9 cellular contexts compared by ENCODE assay signal in genomic region chr21:33267250-33267649, GRCh38. TPM values are rescaled to one million over a fixed set of nuclear protein-coding genes. Genes with fewer than 3 reads are reported as not detected.
A peak's percentile ranks its signal among the peaks of the same experiment; 100 is the strongest.
DNase-seq lines count a peak whose midpoint lies in the region; ATAC-seq, FAIRE-seq and TF ChIP-seq lines count a peak whose summit lies in the region.
"Had no signal": no experiment of that assay in that cellular context is flagged by ENCODE, and none has a peak within 500 bp of the region (broad histone marks: within the 10 kb centered on the region; RNA-seq: fewer than 3 reads in every experiment).

No MANE protein-coding gene starts in this region.

- peak overlapping the region in 1 of 2 experiments; percentile 78; a peak in 1 of 4 replicates for H4K8ac ChIP-seq in IMR-90 (ENCODE audit: low read depth in 2 of 2, low read length in 2 of 2)

- peak overlapping the region; percentile 36; the same call in 1 of the 2 replicates for H3K4ac ChIP-seq in IMR-90 (ENCODE audit: low read depth, low read length)

- H3K79me1 ChIP-seq in IMR-90 (ENCODE audit: low read depth in 1 of 2, low read length in 2 of 2) = peaks cover 24 to 32% of the 10 kb centered on the region in 2 experiments

- peak overlapping the region; percentile 32; the same call in 1 of the 2 replicates for H3K23ac ChIP-seq in IMR-90 (ENCODE audit: low read depth, low read length)

- no peak overlapping the region for H4K5ac ChIP-seq in IMR-90 (ENCODE audit: low read depth, low read length)

- H3K27ac ChIP-seq in AG04450 (ENCODE audit: low read depth, low read length) (no peak overlapping the region), IMR-90 (ENCODE audit: insufficient read depth, low read length) (no peak overlapping the region), breast epithelium (peak overlapping the region; percentile 88 to 95), muscle layer of duodenum (ENCODE audit: low read length) (peak overlapping the region; percentile 86), pancreas (peak overlapping the region in 2 of 4 donors; percentile 90 to 92)

- H2AFZ ChIP-seq in IMR-90 (replicated peaks; ENCODE audit: low read length, poor library complexity) = peak overlapping the region; percentile 96

- in situ Hi-C loops in IMR-90 (cut with MboI; ENCODE audit: low sequenced_read_pairs) = no loop called here

- ATAC-seq in IMR-90 (ENCODE audit: low read depth) (no peak), pancreas (no peak), HG02678 (IDR thresholded peaks at IDR 0.05; ENCODE audit: unreplicated experiment) (no peak)

- dilution Hi-C loops in IMR-90 (cut with HindIII; ENCODE audit: low sequenced_read_pairs, unreplicated experiment) = no loop called here

- H2BK20ac ChIP-seq in IMR-90 (ENCODE audit: low read depth, low read length) = no peak overlapping the region

- H4K91ac ChIP-seq in IMR-90 (ENCODE audit: insufficient read depth, low read depth, low read length) = 0 out of 2 replicates have a peak overlapping the region, but pooled peaks have one; percentile 45

- POLR2A ChIA-PET in AG04450 (lab: Yijun Ruan, JAX) (no interaction called here), IMR-90 (lab: Charles Lee; ENCODE audit: unreplicated experiment) (no interaction called here)

- peaks cover 14% of the 10 kb centered on the region for H3K9me1 ChIP-seq in IMR-90 (ENCODE audit: insufficient read depth, low read length)

- no peak for DNase-seq in AG04450 (ENCODE audit: low read depth, low spot score)
- no peak for DNase-seq in IMR-90
- no peak for DNase-seq in breast epithelium (ENCODE audit: low spot score in 2 of 2)
- DNase-seq in pancreas = no peak
- DNase-seq in GM12891 (ENCODE audit: insufficient read length, low spot score) = no peak
- no peak for DNase-seq in nucleus accumbens (lab: John Stamatoyannopoulos, UW)
- DNase-seq: NCI-H524 treated with DMSO at 0.1 percent for 48 hours had no signal

- H3K56ac ChIP-seq in IMR-90 (ENCODE audit: extremely low read depth, insufficient read depth, low read length) = no peak overlapping the region

- H2AK9ac ChIP-seq in IMR-90 (replicated peaks; ENCODE audit: low read depth, low read length, poor library complexity) = peak overlapping the region; percentile 6

- H3K18ac ChIP-seq in IMR-90 (ENCODE audit: low read depth, low read length) = no peak overlapping the region

- H3K9ac ChIP-seq in IMR-90 (ENCODE audit: low read depth, low read length) = peak overlapping the region; percentile 69; the same call in 1 of the 2 replicates

- TF ChIP-seq RAD21 in IMR-90 (IDR thresholded peaks at IDR 0.05; ENCODE audit: low read length) = no peak

- H3K36me3 ChIP-seq in IMR-90 (ENCODE audit: control insufficient read depth, insufficient read depth, low read length) (peaks cover 12% of the 10 kb centered on the region), breast epithelium (no peaks in the 10 kb centered on the region), muscle layer of duodenum (ENCODE audit: control insufficient read depth in 1 of 2, insufficient read depth in 2 of 2, low read length in 2 of 2) (peaks cover 19 to 25% of the 10 kb centered on the region in 2 donors), pancreas (no peaks in the 10 kb centered on the region)

- no peak for TF ChIP-seq CTCF in AG04450 (IDR thresholded peaks at IDR 0.05; ENCODE audit: low read depth, low read length)
- no peak for TF ChIP-seq CTCF in IMR-90 (conservative IDR thresholded peaks at IDR 0.05; ENCODE audit: low read depth, low read length)
- TF ChIP-seq CTCF in breast epithelium (IDR thresholded peaks at IDR 0.05) = no peak
- no peak for TF ChIP-seq CTCF in pancreas (IDR thresholded peaks at IDR 0.05)

- no peak overlapping the region for H2BK120ac ChIP-seq in IMR-90 (ENCODE audit: low read depth, low read length)

- no CpG with 5 or more reads among the region's 7 CpGs for WGBS in IMR-90 (ENCODE audit: extremely low coverage in 2 of 2, insufficient read length in 1 of 2), 2 experiments
- 71 to 76% methylated on average over 7 of the region's 7 CpGs for WGBS in pancreas, 2 donors

- intact Hi-C loops in IMR-90 (cut with micrococcal nuclease) (no loop called here), breast epithelium (cut with DNase I; ENCODE audit: low total_unique reads) (no loop called here), pancreas (cut with DNase I) (no loop called here)

- H3K4me1 ChIP-seq in IMR-90 (ENCODE audit: control insufficient read depth, insufficient read depth, low read length) (no peaks in the 10 kb centered on the region; the same call in 1 of the 2 replicates), breast epithelium (no peaks in the 10 kb centered on the region), muscle layer of duodenum (ENCODE audit: control insufficient read depth in 1 of 2, insufficient read depth in 2 of 2, low read length in 2 of 2) (peaks cover 0 to 5% of the 10 kb centered on the region in 2 donors), pancreas (peaks cover 10 to 20% (median 13%) of the 10 kb centered on the region in 3 donors)

- 0 out of 2 replicates have a peak overlapping the region, but pooled peaks have one; percentile 2 for H3K14ac ChIP-seq in IMR-90 (replicated peaks; ENCODE audit: low read depth, low read length)

- peak overlapping the region; percentile 7; the same call in 1 of the 2 replicates for H2AK5ac ChIP-seq in IMR-90 (ENCODE audit: low read depth, low read length)

- H3K27me3 ChIP-seq in AG04450 (ENCODE audit: control insufficient read depth, insufficient read depth, low read length) (no peaks in the 10 kb centered on the region), IMR-90 (ENCODE audit: control insufficient read depth, insufficient read depth, low read length) (no peaks in the 10 kb centered on the region), breast epithelium (no peaks in the 10 kb centered on the region), muscle layer of duodenum (ENCODE audit: low read depth, low read length) (no peaks in the 10 kb centered on the region), pancreas (no peaks in the 10 kb centered on the region)

- peak overlapping the region; percentile 90 for H3K4me2 ChIP-seq in IMR-90 (ENCODE audit: low read depth, low read length)

- 0 out of 3 replicates have a peak overlapping the region, but pooled peaks have one; percentile 4 for H2BK15ac ChIP-seq in IMR-90 (ENCODE audit: low read depth, low read length)

- no peaks in the 10 kb centered on the region for H4K20me1 ChIP-seq in IMR-90 (ENCODE audit: insufficient read depth, low read length)

- CTCF ChIA-PET in AG04450 (lab: Charles Lee) = interaction anchor here (0.6 kb wide), 1 partner anchor 62 kb away, joined by 3 read pairs; no protein-coding TSS in a partner anchor
- CTCF ChIA-PET in IMR-90 (lab: Yijun Ruan, JAX) = no interaction called here

- H2BK5ac ChIP-seq in IMR-90 (ENCODE audit: low read depth, low read length, poor library complexity, severe bottlenecking) = no peak overlapping the region

- TF ChIP-seq POLR2A in IMR-90 (IDR thresholded peaks at IDR 0.05; ENCODE audit: low read depth, low read length) = no peak
- no peak for TF ChIP-seq POLR2A in breast epithelium (IDR thresholded peaks at IDR 0.05)
- no peak for TF ChIP-seq POLR2A in GM12891 (IDR thresholded peaks at IDR 0.05; ENCODE audit: low read depth, low read length)

- no TSS peak for BruUV-seq in IMR-90 (replicated peaks; lab: Mats Ljungman, UMichigan)

- H3K4me3 ChIP-seq in AG04450 (ENCODE audit: low read depth, low read length) (peak overlapping the region; percentile 77), IMR-90 (ENCODE audit: insufficient read depth, low read depth, low read length) (peak overlapping the region; percentile 89), breast epithelium (peak overlapping the region; percentile 74 to 98 (median 85)), muscle layer of duodenum (ENCODE audit: low read depth in 1 of 2, low read length in 2 of 2) (peak overlapping the region; percentile 74 to 84), pancreas (peak overlapping the region in 2 of 4 donors; percentile 70 to 73)

- H3K9me3 ChIP-seq in AG04450 (ENCODE audit: control insufficient read depth, insufficient read depth, low read length) (no peaks in the 10 kb centered on the region), IMR-90 (ENCODE audit: control insufficient read depth, insufficient read depth, low read length) (no peaks in the 10 kb centered on the region), breast epithelium (no peaks in the 10 kb centered on the region), muscle layer of duodenum (ENCODE audit: control insufficient read depth in 1 of 2, low read length in 2 of 2) (no peaks in the 10 kb centered on the region), pancreas (no peaks in the 10 kb centered on the region)

- FAIRE-seq in pancreas (lab: Jason Lieb, UNC) (no peak), GM12891 (lab: Jason Lieb, UNC) (no peak)

TF ChIP-seq in GM12891, 5 proteins besides CTCF, POLR2A, EP300 and RAD21 (continues in another document):
- no peak for TF ChIP-seq TAF1 (IDR thresholded peaks at IDR 0.05; ENCODE audit: low read depth, low read length)

RNA-seq across cellular contexts. Expression of gene IL10RB, which starts 1.1 kb away (rescaled TPM):
- polyA plus RNA-seq in AG04450 (2011; rRNA removed) (42.7 and 46.4 TPM in 2 replicates), IMR-90 (2012; rRNA removed) (19.0 and 20.1 TPM in 2 replicates), pancreas (10 to 100 TPM; 12.2 to 14.8 TPM)
- 36.1 and 47.2 TPM in 2 replicates for polyA minus RNA-seq in AG04450 (2011; rRNA and poly(A)+ RNA removed)
- total RNA-seq in IMR-90 (2012; rRNA removed) (40.8 and 45.2 TPM in 2 replicates), breast epithelium (10 to 100 TPM; 31.0 to 39.5 (median 31.8) TPM), pancreas (10 to 100 TPM; 11.9 to 25.1 (median 14.8) TPM)
- polyA plus RNA-seq in IMR-90 (2012; cell fraction: cytosol; rRNA removed) = 14.0 and 20.3 TPM in 2 replicates
- polyA plus RNA-seq in IMR-90 (2012; cell fraction: nucleus; rRNA removed; ENCODE audit: low replicate concordance) = 4.2 and 13.3 TPM in 2 replicates
- 24.5 TPM for polyA plus RNA-seq in GM12891 (2012; ENCODE audit: low read depth, missing spikeins)

RNA-seq across cellular contexts. Expression of gene IFNAR2, which starts 37.5 kb away (rescaled TPM):
- polyA plus RNA-seq in AG04450 (2011; rRNA removed) (28.7 and 30.8 TPM in 2 replicates), IMR-90 (2012; rRNA removed) (10.9 and 13.9 TPM in 2 replicates), pancreas (1 to 10 TPM; 7.8 to 8.2 TPM)
- polyA minus RNA-seq in AG04450 (2011; rRNA and poly(A)+ RNA removed) = 10.9 and 18.5 TPM in 2 replicates
- total RNA-seq in IMR-90 (2012; rRNA removed) (6.3 and 7.2 TPM in 2 replicates), breast epithelium (10 to 100 TPM; 10.4 to 16.5 (median 15.1) TPM), pancreas (10 to 100 TPM in 2 of 6 donors, 1 to 10 TPM in 4; 4.0 to 26.8 (median 7.9) TPM)
- polyA plus RNA-seq in IMR-90 (2012; cell fraction: cytosol; rRNA removed) = 4.7 and 5.3 TPM in 2 replicates
- 3.4 and 12.2 TPM in 2 replicates for polyA plus RNA-seq in IMR-90 (2012; cell fraction: nucleus; rRNA removed; ENCODE audit: low replicate concordance)
- 38.2 TPM for polyA plus RNA-seq in GM12891 (2012; ENCODE audit: low read depth, missing spikeins)

RNA-seq across cellular contexts. Expression of gene IFNAR1, which starts 57.5 kb away (rescaled TPM):
- 17.0 and 21.2 TPM in 2 replicates for polyA plus RNA-seq in AG04450 (2011; rRNA removed)
- 20.6 and 27.3 TPM in 2 replicates for polyA minus RNA-seq in AG04450 (2011; rRNA and poly(A)+ RNA removed)
- total RNA-seq in IMR-90 (2012; rRNA removed) = 9.9 and 12.8 TPM in 2 replicates
- polyA plus RNA-seq in IMR-90 (2012; rRNA removed) = 5.9 and 7.8 TPM in 2 replicates
- 5.6 and 7.5 TPM in 2 replicates for polyA plus RNA-seq in IMR-90 (2012; cell fraction: cytosol; rRNA removed)
- polyA plus RNA-seq in IMR-90 (2012; cell fraction: nucleus; rRNA removed; ENCODE audit: low replicate concordance) = 1.5 and 2.8 TPM in 2 replicates
- 10 to 100 TPM; 30.2 to 44.8 (median 42.9) TPM for total RNA-seq in breast epithelium
- 10 to 100 TPM; 21.4 to 48.5 (median 27.6) TPM for total RNA-seq in pancreas
- 1 to 10 TPM; 7.5 to 9.6 TPM for polyA plus RNA-seq in pancreas
- 24.2 TPM for polyA plus RNA-seq in GM12891 (2012; ENCODE audit: low read depth, missing spikeins)

Comparison
In these comparisons a context has a peak if more than half of its experiments do, and no peak if none do; other contexts are left out.
1. H3K27ac ChIP-seq: peak in breast epithelium (2 of 2) and muscle layer of duodenum (single experiment); none in AG04450 (single experiment) and IMR-90 (single experiment).